8 cellular contexts compared by ENCODE assay signal in genomic region chr10:102869290-102870198, GRCh38. TPM values are rescaled to one million over a fixed set of nuclear protein-coding genes. Genes with fewer than 3 reads are reported as not detected.
DNase-seq lines count a peak whose midpoint lies in the region; ATAC-seq, FAIRE-seq and TF ChIP-seq lines count a peak whose summit lies in the region.

Gene AS3MT, plus strand, starts transcription at chr10:102869470. Its CDS starts 123 bp downstream, at chr10:102869593.

- dilution Hi-C loops in mammary epithelial cell (cut with HindIII; ENCODE audit: low sequenced_read_pairs) = no loop called here

- 14% methylated on average over 25 of the region's 62 CpGs for WGBS in mammary epithelial cell (ENCODE audit: low coverage, missing lambda C conversion rate)

- in situ Hi-C loops in mammary epithelial cell (cut with MboI; ENCODE audit: low sequenced_read_pairs in 2 of 2) = no loop called here

- H3K27me3 ChIP-seq in mammary epithelial cell (ENCODE audit: insufficient read depth, low read length) = no peaks in the 10 kb centered on the region

- H2AFZ ChIP-seq in mammary epithelial cell (ENCODE audit: low read depth, low read length) = peak within 1 kb of the TSS; percentile 97

- no peaks in the 10 kb centered on the region for H3K9me3 ChIP-seq in mammary epithelial cell (replicated peaks; ENCODE audit: insufficient read depth, low read length)

- peak in 2 of 3 experiments; percentile 54 to 56 for DNase-seq in NCI-H1417 (lab: John Stamatoyannopoulos, UW)
- DNase-seq in NCI-H1417 treated with DMSO at 0.1 percent for 48 hours (lab: John Stamatoyannopoulos, UW) = no peak
- peak; percentile 17 for DNase-seq in NCI-H460 (ENCODE audit: extremely low read depth, low read depth)
- DNase-seq in mammary epithelial cell = no peak
- peak; percentile 11 for DNase-seq in kidney tubule cell (ENCODE audit: low spot score)
- DNase-seq in stimulated activated CD8-positive, alpha-beta memory T cell treated with anti-CD3 and anti-CD28 coated beads, Interleukin-4, amount 100 ng/mL, for 48 hours = peak; percentile 44
- DNase-seq in GM19239 (ENCODE audit: insufficient read length, low spot score) = no peak

- peak within 1 kb of the TSS; percentile 88 for H3K4me2 ChIP-seq in mammary epithelial cell (ENCODE audit: insufficient read depth, low read depth, low read length)

- H3K27ac ChIP-seq in mammary epithelial cell (ENCODE audit: insufficient read depth, low read depth, low read length) = no peak within 1 kb of the TSS

- no TSS peak for BruUV-seq in mammary epithelial cell (replicated peaks; lab: Mats Ljungman, UMichigan)

- no peak for FAIRE-seq in GM19239 (lab: Jason Lieb, UNC)

- H3K9ac ChIP-seq in mammary epithelial cell (ENCODE audit: insufficient read depth, low read length) = no peak within 1 kb of the TSS

- peak within 1 kb of the TSS; percentile 33 to 45 (median 43) for H3K4me3 ChIP-seq in mammary epithelial cell (replicated peaks in 1 of 3; ENCODE audit: insufficient read depth in 1 of 3, low read depth in 2 of 3, low read length in 3 of 3)

- H3K79me2 ChIP-seq in mammary epithelial cell (ENCODE audit: insufficient read depth, low read length) = no peaks in the 10 kb centered on the region

- no peaks in the 10 kb centered on the region for H3K36me3 ChIP-seq in mammary epithelial cell (ENCODE audit: insufficient read depth, low read length)

- TF ChIP-seq CTCF in mammary epithelial cell (conservative IDR thresholded peaks at IDR 0.05 in 1 of 2, IDR thresholded peaks at IDR 0.05 in 1 of 2; ENCODE audit: extremely low read depth in 1 of 2, insufficient read depth in 1 of 2, low read depth in 1 of 2, low read length in 2 of 2) = no peak

- H4K20me1 ChIP-seq in mammary epithelial cell (ENCODE audit: insufficient read depth, low read length) = no peaks in the 10 kb centered on the region

- no peak for ATAC-seq in GM21825 (IDR thresholded peaks at IDR 0.05; ENCODE audit: unreplicated experiment)

- intact Hi-C loops in mammary epithelial cell (cut with micrococcal nuclease) = no loop called here

- H3K4me1 ChIP-seq in mammary epithelial cell (ENCODE audit: insufficient read depth, low read length) = peaks cover 4% of the 10 kb centered on the region

- CTCF ChIA-PET in mammary epithelial cell (lab: Charles Lee; ENCODE audit: low non-redundant PET) = interaction anchor here (0.5 kb wide), 1 partner anchor 32 kb away, joined by 3 read pairs; no protein-coding TSS in a partner anchor

RNA-seq across cellular contexts. Expression of gene AS3MT, which starts in this region (rescaled TPM):
- 2.3 and 2.5 TPM in 2 replicates for total RNA-seq in NCI-H460 (2014; rRNA removed; shearing (Covaris generic))
- polyA plus RNA-seq in NCI-H460 (2014; cell fraction: nucleus; rRNA removed) = 3.8 and 8.6 TPM in 2 replicates
- total RNA-seq in mammary epithelial cell = 1 to 10 TPM; 1.7 to 4.2 TPM
- 2.1 TPM for polyA plus RNA-seq in mammary epithelial cell
- 1.2 TPM for polyA minus RNA-seq in mammary epithelial cell

Comparison
In these comparisons a context has a peak if more than half of its experiments do, and no peak if none do; other contexts are left out.
1. DNase-seq: peak in NCI-H1417 (2 of 3), NCI-H460 (single experiment), kidney tubule cell (single experiment) and stimulated activated CD8-positive, alpha-beta memory T cell treated with anti-CD3 and anti-CD28 coated beads, Interleukin-4, amount 100 ng/mL, for 48 hours (single experiment); none in NCI-H1417 treated with DMSO at 0.1 percent for 48 hours (single experiment), mammary epithelial cell (single experiment) and GM19239 (single experiment).